8 cellular contexts compared by ENCODE assay signal in the genomic region with DNA sequence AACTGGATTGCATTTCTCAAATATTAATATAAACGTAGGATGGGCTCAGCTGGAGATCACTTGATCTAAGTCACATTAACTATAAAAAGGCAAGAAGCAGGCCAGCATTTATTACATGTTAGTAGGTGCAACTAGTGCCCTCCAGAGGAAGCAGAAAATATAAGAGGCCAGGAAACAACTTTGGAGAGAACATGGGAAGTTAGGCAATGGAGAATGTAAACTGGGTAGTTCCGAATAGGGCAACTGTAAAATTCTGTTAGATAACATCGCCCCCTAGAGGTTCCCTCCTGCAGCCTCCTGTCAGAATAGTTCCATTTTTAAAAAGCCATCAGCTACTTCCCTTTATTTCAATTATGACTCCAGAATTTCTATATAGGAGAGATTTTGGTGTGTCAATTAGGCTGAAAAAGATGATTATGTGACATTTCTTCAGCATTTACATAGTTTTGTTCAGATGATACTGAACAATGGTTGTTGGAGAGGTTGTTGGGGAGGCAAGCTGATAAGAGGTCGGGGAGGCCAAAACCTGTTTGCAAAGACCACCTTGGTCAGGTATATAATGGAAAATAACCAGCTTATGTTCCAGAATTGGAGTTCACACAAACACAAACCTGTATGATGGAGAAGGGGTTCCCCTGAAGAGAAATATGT. TPM values are rescaled to one million over a fixed set of nuclear protein-coding genes. Genes with fewer than 3 reads are reported as not detected.
DNase-seq lines count a peak whose midpoint lies in the region; ATAC-seq and TF ChIP-seq lines count a peak whose summit lies in the region.

No MANE protein-coding gene starts in this region.

- H3K4me3 Mint-ChIP-seq in activated B cell treated with CpG ODN at 0.5 μM for 24 hours, result no peak overlapping the region
- no peak overlapping the region for H3K4me3 Mint-ChIP-seq in stimulated activated effector memory CD8-positive, alpha-beta T cell treated with anti-CD3 and anti-CD28 coated beads, Interleukin-12 subunit alpha, Interleukin-12 subunit beta, amount 100 ng/mL, for 72 hours

- no peaks in the 10 kb centered on the region for H3K9me3 Mint-ChIP-seq in activated B cell treated with CpG ODN at 0.5 μM for 24 hours
- no peaks in the 10 kb centered on the region for H3K9me3 Mint-ChIP-seq in stimulated activated effector memory CD8-positive, alpha-beta T cell treated with anti-CD3 and anti-CD28 coated beads, Interleukin-12 subunit alpha, Interleukin-12 subunit beta, amount 100 ng/mL, for 72 hours

- DNase-seq in Ammon's horn (ENCODE audit: low spot score), result peak; percentile 83
- peak; percentile 91 for DNase-seq in NCI-H446 treated with DMSO at 0.1 percent for 48 hours (lab: John Stamatoyannopoulos, UW)
- DNase-seq in activated B cell treated with CpG ODN at 0.5 μM for 24 hours, result no peak
- peak; percentile 52 for DNase-seq in ecto neural progenitor cell (ENCODE audit: low spot score)
- DNase-seq in medulla oblongata (ENCODE audit: extremely low spot score), result peak; percentile 89
- DNase-seq in stimulated activated effector memory CD8-positive, alpha-beta T cell treated with anti-CD3 and anti-CD28 coated beads, Interleukin-12 subunit alpha, Interleukin-12 subunit beta, amount 100 ng/mL, for 72 hours (ENCODE audit: low spot score in 2 of 2), result peak; percentile 33 to 64

- CTCF ChIA-PET in activated B cell treated with CpG ODN at 0.5 μM for 24 hours (lab: Charles Lee), result interaction anchor here (0.6 to 2.2 kb wide), 20 partner anchors 9 to 483 kb away, joined by 3 to 21 read pairs (median 4); a partner anchor contains a TSS

- TF ChIP-seq CTCF in activated B cell treated with CpG ODN at 0.5 μM for 24 hours (IDR thresholded peaks at IDR 0.05), result peak; percentile 64

- H3K27me3 Mint-ChIP-seq in activated B cell treated with CpG ODN at 0.5 μM for 24 hours, result no peaks in the 10 kb centered on the region

- intact Hi-C loops in activated B cell treated with CpG ODN at 0.5 μM for 24 hours (cut with micrococcal nuclease), result loop anchor here (1.0 to 2.0 kb wide), 6 partner anchors 77 to 481 kb away; a partner anchor contains a TSS

- ATAC-seq in GM18873 (IDR thresholded peaks at IDR 0.05; ENCODE audit: low FRiP score, unreplicated experiment) (peak; percentile 47), HG03460 (IDR thresholded peaks at IDR 0.05; ENCODE audit: unreplicated experiment) (peak; percentile 58), activated B cell treated with CpG ODN at 0.5 μM for 24 hours (ENCODE audit: low read depth) (peak; percentile 84)
- ATAC-seq in stimulated activated effector memory CD8-positive, alpha-beta T cell treated with anti-CD3 and anti-CD28 coated beads, Interleukin-12 subunit alpha, Interleukin-12 subunit beta, amount 100 ng/mL, for 72 hours, result peak; percentile 72

- POLR2A ChIA-PET in activated B cell treated with CpG ODN at 0.5 μM for 24 hours (lab: Charles Lee), result interaction anchor here (0.6 to 1.9 kb wide), 5 partner anchors 94 to 351 kb away, joined by 3 to 12 read pairs (median 4); a partner anchor contains a TSS

- peaks cover 16% of the 10 kb centered on the region for H3K4me1 Mint-ChIP-seq in activated B cell treated with CpG ODN at 0.5 μM for 24 hours
- H3K4me1 Mint-ChIP-seq in stimulated activated effector memory CD8-positive, alpha-beta T cell treated with anti-CD3 and anti-CD28 coated beads, Interleukin-12 subunit alpha, Interleukin-12 subunit beta, amount 100 ng/mL, for 72 hours, result peaks cover 23% of the 10 kb centered on the region

- H3K27ac Mint-ChIP-seq in activated B cell treated with CpG ODN at 0.5 μM for 24 hours, result peak overlapping the region; percentile 30
- no peak overlapping the region for H3K27ac Mint-ChIP-seq in stimulated activated effector memory CD8-positive, alpha-beta T cell treated with anti-CD3 and anti-CD28 coated beads, Interleukin-12 subunit alpha, Interleukin-12 subunit beta, amount 100 ng/mL, for 72 hours

- H3K36me3 Mint-ChIP-seq in activated B cell treated with CpG ODN at 0.5 μM for 24 hours (ENCODE audit: low read depth), result peaks cover 34% of the 10 kb centered on the region
- H3K36me3 Mint-ChIP-seq in stimulated activated effector memory CD8-positive, alpha-beta T cell treated with anti-CD3 and anti-CD28 coated beads, Interleukin-12 subunit alpha, Interleukin-12 subunit beta, amount 100 ng/mL, for 72 hours, result peaks cover 34% of the 10 kb centered on the region

RNA-seq across cellular contexts. Expression of a gene that starts 22.4 kb away (rescaled TPM):
- 10.7 and 11.6 TPM in 2 replicates for total RNA-seq in activated B cell treated with CpG ODN at 0.5 μM for 24 hours
